22 cellular contexts compared by ENCODE assay signal in genomic region chr4:16124232-16124631, GRCh38. TPM values are rescaled to one million over a fixed set of nuclear protein-coding genes. Genes with fewer than 3 reads are reported as not detected.
DNase-seq lines count a peak whose midpoint lies in the region; ATAC-seq and TF ChIP-seq lines count a peak whose summit lies in the region.
"Had no signal": no experiment of that assay in that cellular context is flagged by ENCODE, and none has a peak within 500 bp of the region (broad histone marks: within the 10 kb centered on the region; RNA-seq: fewer than 3 reads in every experiment).

No MANE protein-coding gene starts in this region.

- TF ChIP-seq RAD21 in Ishikawa (IDR thresholded peaks at IDR 0.05; ENCODE audit: low read depth) = no peak

- no peaks in the 10 kb centered on the region for H3K9me3 Mint-ChIP-seq in activated naive CD8-positive, alpha-beta T cell treated with anti-CD3 and anti-CD28 coated beads for 36 hours
- peaks cover 10% of the 10 kb centered on the region for H3K9me3 Mint-ChIP-seq in activated naive CD8-positive, alpha-beta T cell treated with anti-CD3 and anti-CD28 coated beads, Interleukin-2, amount 50 U/mL, for 24 hours
- H3K9me3 Mint-ChIP-seq: activated T-cell treated with anti-CD3 and anti-CD28 coated beads, Interleukin-2, amount 50 U/mL, for 24 hours; immature natural killer cell; nephron had no signal

- H3K9me3 ChIP-seq in osteoblast (ENCODE audit: low read depth, low read length) = no peaks in the 10 kb centered on the region
- H3K9me3 ChIP-seq: pancreas had no signal

- H3K27ac Mint-ChIP-seq in activated naive CD8-positive, alpha-beta T cell treated with anti-CD3 and anti-CD28 coated beads for 36 hours = peak overlapping the region; percentile 87
- no peak overlapping the region for H3K27ac Mint-ChIP-seq in activated naive CD8-positive, alpha-beta T cell treated with anti-CD3 and anti-CD28 coated beads, Interleukin-2, amount 50 U/mL, for 24 hours
- H3K27ac Mint-ChIP-seq: activated T-cell treated with anti-CD3 and anti-CD28 coated beads, Interleukin-2, amount 50 U/mL, for 24 hours; immature natural killer cell had no signal

- H2AFZ ChIP-seq in osteoblast (ENCODE audit: low read length) = no peak overlapping the region
- H2AFZ ChIP-seq: hepatocyte had no signal

- no peak overlapping the region for H3K4me3 ChIP-seq in osteoblast (ENCODE audit: insufficient read depth, low read length)
- H3K4me3 ChIP-seq: cardiac muscle cell, hepatocyte, pancreas had no signal

- peaks cover 4% of the 10 kb centered on the region for H3K36me3 Mint-ChIP-seq in activated naive CD8-positive, alpha-beta T cell treated with anti-CD3 and anti-CD28 coated beads for 36 hours
- H3K36me3 Mint-ChIP-seq in activated naive CD8-positive, alpha-beta T cell treated with anti-CD3 and anti-CD28 coated beads, Interleukin-2, amount 50 U/mL, for 24 hours (ENCODE audit: low read depth) = no peaks in the 10 kb centered on the region
- H3K36me3 Mint-ChIP-seq: CD14-positive monocyte, immature natural killer cell had no signal

- H3K27ac ChIP-seq in osteoblast (ENCODE audit: low read depth, low read length) = no peak overlapping the region
- H3K27ac ChIP-seq: cardiac muscle cell, hepatocyte had no signal

- no peak for DNase-seq in activated naive CD8-positive, alpha-beta T cell treated with anti-CD3 and anti-CD28 coated beads for 36 hours
- no peak for DNase-seq in activated naive CD8-positive, alpha-beta T cell treated with anti-CD3 and anti-CD28 coated beads, Interleukin-2, amount 50 U/mL, for 24 hours
- peak; percentile 55 for DNase-seq in NCI-H2196 (lab: John Stamatoyannopoulos, UW; ENCODE audit: unreplicated experiment)
- DNase-seq in osteoblast (ENCODE audit: insufficient read length, low spot score, missing footprints) = peak; percentile 53
- DNase-seq in GOT3 (lab: John Stamatoyannopoulos, UW) = no peak
- no peak for DNase-seq in NCI-H128 (lab: John Stamatoyannopoulos, UW; ENCODE audit: unreplicated experiment)
- DNase-seq: activated naive CD4-positive, alpha-beta T cell; activated T-cell treated with anti-CD3 and anti-CD28 coated beads, Interleukin-2, amount 50 U/mL, for 24 hours; amniotic stem cell; immature natural killer cell; NCI-H1436; NCI-H524 treated with DMSO at 0.1 percent for 48 hours; pancreas; stimulated activated CD4-positive, alpha-beta T cell treated with anti-CD3 and anti-CD28 coated beads, Interleukin-15, amount 100 ng/mL, for 24 hours had no signal

- peaks cover 56% of the 10 kb centered on the region for H3K27me3 ChIP-seq in osteoblast (ENCODE audit: insufficient read depth, low read length)
- H3K27me3 ChIP-seq: cardiac muscle cell, hepatocyte, pancreas had no signal

- no peak for TF ChIP-seq CTCF in osteoblast (IDR thresholded peaks at IDR 0.05; ENCODE audit: extremely low read depth, low read depth, low read length)

- ATAC-seq in activated naive CD8-positive, alpha-beta T cell treated with anti-CD3 and anti-CD28 coated beads, Interleukin-2, amount 50 U/mL, for 24 hours = no peak
- ATAC-seq: activated CD4-positive, CD25-positive, alpha-beta regulatory T cell treated with anti-CD3 and anti-CD28 coated beads, Interleukin-2, amount 50 U/mL, for 24 hours; sciatic nerve had no signal

- no peaks in the 10 kb centered on the region for H3K4me1 ChIP-seq in osteoblast (ENCODE audit: insufficient read depth, low read length)
- H3K4me1 ChIP-seq: pancreas had no signal

- H3K4me1 Mint-ChIP-seq in activated naive CD8-positive, alpha-beta T cell treated with anti-CD3 and anti-CD28 coated beads for 36 hours = peaks cover 34% of the 10 kb centered on the region
- H3K4me1 Mint-ChIP-seq in activated naive CD8-positive, alpha-beta T cell treated with anti-CD3 and anti-CD28 coated beads, Interleukin-2, amount 50 U/mL, for 24 hours = peaks cover 35% of the 10 kb centered on the region

- H4K20me1 ChIP-seq in osteoblast (ENCODE audit: insufficient read depth, low read length) = no peaks in the 10 kb centered on the region

- H3K79me2 ChIP-seq in osteoblast (ENCODE audit: insufficient read depth, low read length) = no peaks in the 10 kb centered on the region
- H3K79me2 ChIP-seq: hepatocyte had no signal

- H3K4me2 ChIP-seq in osteoblast (ENCODE audit: insufficient read depth, low read length) = no peak overlapping the region
- H3K4me2 ChIP-seq: hepatocyte had no signal

- TF ChIP-seq EP300 in Ishikawa (IDR thresholded peaks at IDR 0.05; ENCODE audit: borderline replicate concordance) = no peak

- H3K36me3 ChIP-seq in osteoblast (ENCODE audit: insufficient read depth, low read length) = no peaks in the 10 kb centered on the region
- H3K36me3 ChIP-seq: cardiac muscle cell, pancreas had no signal

- no peaks in the 10 kb centered on the region for H3K27me3 Mint-ChIP-seq in activated naive CD8-positive, alpha-beta T cell treated with anti-CD3 and anti-CD28 coated beads for 36 hours
- H3K27me3 Mint-ChIP-seq in activated naive CD8-positive, alpha-beta T cell treated with anti-CD3 and anti-CD28 coated beads, Interleukin-2, amount 50 U/mL, for 24 hours = no peaks in the 10 kb centered on the region
- H3K27me3 Mint-ChIP-seq: activated T-cell treated with anti-CD3 and anti-CD28 coated beads, Interleukin-2, amount 50 U/mL, for 24 hours had no signal

- no peak overlapping the region for H3K4me3 Mint-ChIP-seq in activated naive CD8-positive, alpha-beta T cell treated with anti-CD3 and anti-CD28 coated beads for 36 hours
- H3K4me3 Mint-ChIP-seq in activated naive CD8-positive, alpha-beta T cell treated with anti-CD3 and anti-CD28 coated beads, Interleukin-2, amount 50 U/mL, for 24 hours = no peak overlapping the region
- H3K4me3 Mint-ChIP-seq: activated T-cell treated with anti-CD3 and anti-CD28 coated beads, Interleukin-2, amount 50 U/mL, for 24 hours; CD14-positive monocyte; immature natural killer cell; nephron had no signal

TF ChIP-seq in Ishikawa, 13 proteins besides CTCF, POLR2A, EP300 and RAD21:
- TF ChIP-seq NFIC (IDR thresholded peaks at IDR 0.05) (0 out of 2 replicates have a peak, but pooled peaks have one; percentile 31), TCF12 (IDR thresholded peaks at IDR 0.05; ENCODE audit: low read depth) (no peak)
TF ChIP-seq in Ishikawa: peak in this region for 1.

RNA-seq across cellular contexts. Expression of gene PROM1, which starts 40.4 kb away (rescaled TPM):
- under 1 TPM; 0.34 to 0.56 TPM for total RNA-seq in activated naive CD8-positive, alpha-beta T cell treated with anti-CD3 and anti-CD28 coated beads for 36 hours
- not detected in 2 replicates for total RNA-seq in osteoblast
- total RNA-seq: LHCN-M2 had no signal

Comparison
In these comparisons a context has a peak if more than half of its experiments do, and no peak if none do; other contexts are left out.
1. DNase-seq: peak in NCI-H2196 (single experiment) and osteoblast (single experiment); none in activated naive CD8-positive, alpha-beta T cell treated with anti-CD3 and anti-CD28 coated beads for 36 hours (single experiment), activated naive CD8-positive, alpha-beta T cell treated with anti-CD3 and anti-CD28 coated beads, Interleukin-2, amount 50 U/mL, for 24 hours (single experiment), GOT3 (single experiment) and NCI-H128 (single experiment).